In the genomic region with DNA sequence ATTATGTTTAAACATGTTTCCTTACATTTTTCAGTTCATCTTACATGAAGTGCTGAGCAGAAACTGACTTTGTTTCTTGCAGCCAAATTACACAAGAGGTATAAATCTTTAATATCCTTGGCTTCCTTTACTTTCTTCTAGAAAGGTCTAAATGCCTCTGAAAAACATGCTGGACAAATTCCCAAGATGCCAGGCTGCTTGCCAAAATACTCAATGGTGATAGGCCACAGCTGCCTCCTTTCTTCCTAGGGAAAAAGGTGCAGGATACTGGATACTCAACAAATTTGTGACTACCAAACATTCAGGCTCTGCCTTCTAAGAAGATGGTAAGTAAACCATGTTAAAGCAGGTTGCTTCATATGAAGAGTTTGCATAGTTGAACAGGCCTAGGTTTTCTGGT, we compare ENCODE assay signal across 19 cellular contexts. TPM values are rescaled to one million over a fixed set of nuclear protein-coding genes. Genes with fewer than 3 reads are reported as not detected.
DNase-seq lines count a peak whose midpoint lies in the region; ATAC-seq and TF ChIP-seq lines count a peak whose summit lies in the region.
"Had no signal": no experiment of that assay in that cellular context is flagged by ENCODE, and none has a peak within 500 bp of the region (broad histone marks: within the 10 kb centered on the region; RNA-seq: fewer than 3 reads in every experiment).

No MANE protein-coding gene starts in this region.

- H2AFZ ChIP-seq in GM23248 = no peak overlapping the region

- H3K4me3 ChIP-seq in GM23248 = no peak overlapping the region
- no peak overlapping the region for H3K4me3 ChIP-seq in ascending aorta
- no peak overlapping the region for H3K4me3 ChIP-seq in foreskin fibroblast (ENCODE audit: low read depth in 1 of 2, low read length in 2 of 2)
- no peak overlapping the region for H3K4me3 ChIP-seq in stomach smooth muscle (ENCODE audit: low read length in 2 of 2)
- H3K4me3 ChIP-seq in HAP-1 = no peak overlapping the region
- H3K4me3 ChIP-seq: K562, skin epidermis, vagina had no signal

- H3K79me2 ChIP-seq in GM23248 (ENCODE audit: insufficient read depth) = no peaks in the 10 kb centered on the region

- in situ Hi-C loops in GM23248 (cut with MboI) (no loop called here), HAP-1 (cut with MboI; ENCODE audit: low sequenced_read_pairs) (loop anchor here (25.0 kb wide), 1 partner anchor 515 kb away; no protein-coding TSS in a partner anchor)

- H3K9me2 ChIP-seq in GM23248 (ENCODE audit: insufficient read depth) = no peaks in the 10 kb centered on the region

- H3F3A ChIP-seq in GM23248 (ENCODE audit: insufficient read depth) = no peaks in the 10 kb centered on the region

- H3K9ac ChIP-seq in GM23248 (no peak overlapping the region), stomach smooth muscle (ENCODE audit: low read length in 2 of 2) (no peak overlapping the region)

- H3K4me1 ChIP-seq in GM23248 (ENCODE audit: insufficient read depth) = no peaks in the 10 kb centered on the region
- H3K4me1 ChIP-seq in ascending aorta = peaks cover 0 to 35% of the 10 kb centered on the region in 2 donors
- no peaks in the 10 kb centered on the region for H3K4me1 ChIP-seq in stomach smooth muscle (ENCODE audit: control insufficient read depth, insufficient read depth, low read length)
- no peaks in the 10 kb centered on the region for H3K4me1 ChIP-seq in HAP-1
- H3K4me1 ChIP-seq: vagina had no signal

- H3K27ac ChIP-seq in GM23248 (no peak overlapping the region), ascending aorta (peak overlapping the region; percentile 51 to 82), stomach smooth muscle (ENCODE audit: low read length) (peak overlapping the region; percentile 13)
- H3K27ac ChIP-seq: C4-2B, skin epidermis, vagina had no signal

- H3K9me3 ChIP-seq in GM23248 (ENCODE audit: low read depth) (no peaks in the 10 kb centered on the region), ascending aorta (no peaks in the 10 kb centered on the region), stomach smooth muscle (ENCODE audit: control insufficient read depth in 2 of 2, low read length in 2 of 2) (no peaks in the 10 kb centered on the region), HAP-1 (no peaks in the 10 kb centered on the region; the same call in 1 of the 2 replicates)
- H3K9me3 ChIP-seq: vagina had no signal

- H3K27me3 ChIP-seq in GM23248 (replicated peaks; ENCODE audit: insufficient read depth) (no peaks in the 10 kb centered on the region), ascending aorta (no peaks in the 10 kb centered on the region), stomach smooth muscle (ENCODE audit: control insufficient read depth in 1 of 2, insufficient read depth in 2 of 2, low read length in 2 of 2) (no peaks in the 10 kb centered on the region), HAP-1 (ENCODE audit: low read depth) (no peaks in the 10 kb centered on the region)
- H3K27me3 ChIP-seq: vagina had no signal

- DNase-seq in GM23248 (peak; percentile 33), ascending aorta (ENCODE audit: low spot score in 2 of 2) (no peak), foreskin fibroblast (peak; percentile 33 to 66), HAP-1 (ENCODE audit: low spot score in 2 of 2) (no peak)
- no peak for DNase-seq in activated CD8-positive, alpha-beta memory T cell treated with anti-CD3 and anti-CD28 coated beads for 24 hours
- DNase-seq: activated CD4-positive, alpha-beta T cell treated with anti-CD3 and anti-CD28 coated beads, Interleukin-2, amount 50 U/mL, for 1 hour; activated T-cell treated with anti-CD3 and anti-CD28 coated beads, Interleukin-2, amount 50 U/mL, for 4 hours; DMS79 treated with DMSO at 0.1 percent for 48 hours; H7; NCI-H1417 treated with DMSO at 0.1 percent for 48 hours; SHP77 treated with DMSO at 0.1 percent for 48 hours; stimulated activated naive CD4-positive, alpha-beta T cell treated with Interleukin-2 at 50 U/mL for 16 hours; T1000 had no signal

- H3K36me3 ChIP-seq in GM23248 (ENCODE audit: low read depth) (no peaks in the 10 kb centered on the region), ascending aorta (no peaks in the 10 kb centered on the region), stomach smooth muscle (ENCODE audit: control insufficient read depth in 2 of 2, insufficient read depth in 2 of 2, low read length in 2 of 2) (no peaks in the 10 kb centered on the region), HAP-1 (replicated peaks) (no peaks in the 10 kb centered on the region)
- H3K36me3 ChIP-seq: vagina had no signal

- ATAC-seq in GM21423 (IDR thresholded peaks at IDR 0.05; ENCODE audit: unreplicated experiment) = no peak
- ATAC-seq: activated T-cell treated with anti-CD3 and anti-CD28 coated beads, Interleukin-2, amount 50 U/mL, for 4 hours; K562 had no signal

- TF ChIP-seq CTCF in ascending aorta (IDR thresholded peaks at IDR 0.05) = no peak
- TF ChIP-seq CTCF in foreskin fibroblast (IDR thresholded peaks at IDR 0.05; ENCODE audit: low read depth, low read length) = no peak

- H4K20me1 ChIP-seq in GM23248 (ENCODE audit: insufficient read depth) = no peaks in the 10 kb centered on the region

- intact Hi-C loops in ascending aorta (cut with DNase I) = loop anchor here (5.0 kb wide), 2 partner anchors 45 to 115 kb away; partner anchors contain the start of gene HLTF

- H3K4me2 ChIP-seq in GM23248 (ENCODE audit: unreplicated experiment) = no peak overlapping the region

RNA-seq across cellular contexts. Expression of gene GYG1, which starts 19.5 kb away (rescaled TPM):
- total RNA-seq in GM23248 (2014; rRNA removed; shearing (Covaris generic)) = 26.2 and 39.2 TPM in 2 replicates
- polyA plus RNA-seq in GM23248 (2016; fragmentation: Nextera tagmentation; extraction: Ambion mirVana) = 57.2 and 58.1 TPM in 2 replicates
- total RNA-seq in ascending aorta = 23.9 TPM

Comparison
In these comparisons a context has a peak if more than half of its experiments do, and no peak if none do; other contexts are left out.
1. DNase-seq: peak in GM23248 (single experiment) and foreskin fibroblast (2 of 2); none in ascending aorta (0 of 2), activated CD8-positive, alpha-beta memory T cell treated with anti-CD3 and anti-CD28 coated beads for 24 hours (single experiment) and HAP-1 (0 of 2).